ENCODE assay signal across 25 cellular contexts in the genomic region with DNA sequence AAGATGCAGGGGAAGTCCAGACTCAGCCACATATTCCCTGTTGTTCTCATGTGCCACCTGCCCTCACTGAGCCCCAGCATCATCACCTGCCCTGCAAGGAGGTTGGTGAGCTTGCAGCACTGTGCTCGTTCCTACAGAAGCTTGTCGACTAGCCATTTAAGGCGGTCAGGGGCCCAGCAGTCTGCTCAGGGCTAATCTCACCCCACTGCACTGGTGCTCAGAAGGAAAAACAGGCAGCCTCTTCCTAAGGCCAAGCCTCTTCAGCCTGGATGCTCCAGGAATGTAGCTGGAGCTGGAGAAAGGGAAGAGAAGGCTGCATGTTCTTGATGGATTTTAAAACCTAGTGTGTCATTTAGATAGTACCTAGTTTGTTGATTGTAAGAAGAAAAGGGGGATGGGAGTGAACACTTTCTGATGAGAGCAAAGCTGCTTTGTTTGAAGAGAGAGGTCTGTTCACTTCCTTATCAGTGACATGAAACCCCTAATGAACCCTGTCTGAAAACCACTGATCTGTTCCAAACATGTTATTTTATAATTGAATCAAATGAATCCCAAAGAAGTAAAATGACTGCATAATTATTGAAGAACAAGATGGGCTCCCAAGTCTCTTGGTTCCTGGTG. TPM values are rescaled to one million over a fixed set of nuclear protein-coding genes. Genes with fewer than 3 reads are reported as not detected.
DNase-seq lines count a peak whose midpoint lies in the region; ATAC-seq, FAIRE-seq and TF ChIP-seq lines count a peak whose summit lies in the region.
"Had no signal": no experiment of that assay in that cellular context is flagged by ENCODE, and none has a peak within 500 bp of the region (broad histone marks: within the 10 kb centered on the region; RNA-seq: fewer than 3 reads in every experiment).

No MANE protein-coding gene starts in this region.

- CTCF ChIA-PET in SK-N-SH (lab: Yijun Ruan, JAX): interaction anchor here (0.8 to 1.7 kb wide), 3 partner anchors 142 to 359 kb away, joined by 3 to 4 read pairs (median 3); no protein-coding TSS in a partner anchor

- ATAC-seq in SK-N-SH treated with all-trans-retinoic acid at 6 μM for 48 hours: no peak

- POLR2A ChIA-PET in SK-N-SH (lab: Yijun Ruan, JAX): no interaction called here

- H3K4me1 ChIP-seq in SK-N-SH (ENCODE audit: control insufficient read depth in 1 of 2, insufficient read depth in 2 of 2, low read depth in 1 of 2, low read length in 1 of 2) (peaks cover 0 to 19% of the 10 kb centered on the region in 2 experiments; a peak in 3 of 4 replicates), OCI-LY3 (ENCODE audit: low read length) (peaks cover 11% of the 10 kb centered on the region), mesenchymal stem cell (ENCODE audit: control insufficient read depth, insufficient read depth, low read depth, low read length) (peaks cover 2% of the 10 kb centered on the region), smooth muscle cell (ENCODE audit: low read depth) (peaks cover 21% of the 10 kb centered on the region)

- peak overlapping the region; percentile 15 for H4K91ac ChIP-seq in mesenchymal stem cell (ENCODE audit: low read length)

- H3K27me3 ChIP-seq in SK-N-SH (ENCODE audit: insufficient read depth) (no peaks in the 10 kb centered on the region), OCI-LY3 (ENCODE audit: low read depth, low read length) (no peaks in the 10 kb centered on the region), mesenchymal stem cell (ENCODE audit: control insufficient read depth in 1 of 2, insufficient read depth in 1 of 2, low read length in 2 of 2) (no peaks in the 10 kb centered on the region), smooth muscle cell (ENCODE audit: low read depth) (no peaks in the 10 kb centered on the region)
- H3K27me3 ChIP-seq: MG63 had no signal

- H4K20me1 ChIP-seq in SK-N-SH (ENCODE audit: insufficient read depth) (no peaks in the 10 kb centered on the region), OCI-LY3 (ENCODE audit: insufficient read depth, low read length) (no peaks in the 10 kb centered on the region), smooth muscle cell (ENCODE audit: low read depth) (no peaks in the 10 kb centered on the region)

- H2BK12ac ChIP-seq in mesenchymal stem cell (ENCODE audit: low read length in 2 of 2): peak overlapping the region in 1 of 2 experiments; percentile 29

- no peak overlapping the region for H3K23ac ChIP-seq in mesenchymal stem cell (ENCODE audit: low read length in 2 of 2)

- TF ChIP-seq RAD21 in SK-N-SH (IDR thresholded peaks at IDR 0.05; ENCODE audit: low read length): peak; percentile 14; the same call in 1 of the 2 replicates

- H3K36me3 ChIP-seq in SK-N-SH (replicated peaks in 1 of 2; ENCODE audit: control insufficient read depth in 1 of 2, insufficient read depth in 2 of 2, low read length in 1 of 2) (no peaks in the 10 kb centered on the region), OCI-LY3 (replicated peaks; ENCODE audit: low read depth, low read length) (no peaks in the 10 kb centered on the region), mesenchymal stem cell (ENCODE audit: control insufficient read depth in 1 of 2, insufficient read depth in 2 of 2, low read depth in 1 of 2, low read length in 2 of 2) (no peaks in the 10 kb centered on the region), smooth muscle cell (ENCODE audit: low read depth) (no peaks in the 10 kb centered on the region)
- H3K36me3 ChIP-seq: MG63 had no signal

- H3K27ac ChIP-seq in SK-N-SH (ENCODE audit: low read depth in 2 of 2, low read length in 1 of 2) (peak overlapping the region in 1 of 2 experiments; percentile 85; a peak in 2 of 4 replicates), OCI-LY3 (ENCODE audit: low read length) (no peak overlapping the region), mesenchymal stem cell (ENCODE audit: low read length, poor library complexity, severe bottlenecking) (no peak overlapping the region), smooth muscle cell (ENCODE audit: low read depth) (peak overlapping the region; percentile 71)
- H3K27ac ChIP-seq: HL-60 had no signal

- no peak overlapping the region for H2AK5ac ChIP-seq in mesenchymal stem cell (ENCODE audit: low read length, severe bottlenecking)

- no peak overlapping the region for H2AFZ ChIP-seq in SK-N-SH (ENCODE audit: low read depth)
- H2AFZ ChIP-seq in OCI-LY3 (ENCODE audit: low read depth, low read length): no peak overlapping the region
- H2AFZ ChIP-seq in mesenchymal stem cell (ENCODE audit: low read depth, low read length): no peak overlapping the region
- H2AFZ ChIP-seq in smooth muscle cell (ENCODE audit: low read depth): peak overlapping the region; percentile 21

- H3K14ac ChIP-seq in mesenchymal stem cell (ENCODE audit: low read length in 2 of 2): no peak overlapping the region

- FAIRE-seq in HTR-8/SVneo (lab: Jason Lieb, UNC): no peak
- FAIRE-seq: A204.1, GM12892, GM18507, H1 had no signal

- DNase-seq in SK-N-SH: peak; percentile 39
- no peak for DNase-seq in mesenchymal stem cell
- no peak for DNase-seq in smooth muscle cell (lab: John Stamatoyannopoulos, UW; ENCODE audit: unreplicated experiment)
- DNase-seq in NCI-H510A treated with DMSO at 0.1 percent for 48 hours (lab: John Stamatoyannopoulos, UW): no peak
- DNase-seq in NCI-H2171 treated with DMSO at 0.1 percent for 48 hours (lab: John Stamatoyannopoulos, UW): no peak
- DNase-seq in HTR-8/SVneo (ENCODE audit: insufficient read length, low spot score): no peak
- DNase-seq: CD4-positive, alpha-beta memory T cell; Kasumi-1; MG63; NCI-H1048; NCI-H1694; NCI-H2081 treated with DMSO at 0.1 percent for 48 hours; NCI-H226; NCI-H526; OCI-M1; SHP77 had no signal

- H3K4ac ChIP-seq in mesenchymal stem cell (ENCODE audit: low read depth in 1 of 2, low read length in 2 of 2): no peak overlapping the region

- H3K79me1 ChIP-seq in mesenchymal stem cell (replicated peaks; ENCODE audit: low read length, poor library complexity, severe bottlenecking): no peaks in the 10 kb centered on the region

- TF ChIP-seq CTCF in SK-N-SH (IDR thresholded peaks at IDR 0.05) (no peak), OCI-LY3 (IDR thresholded peaks at IDR 0.05; ENCODE audit: low read depth, low read length) (no peak), smooth muscle cell (IDR thresholded peaks at IDR 0.05; ENCODE audit: borderline replicate concordance, insufficient read depth, poor library complexity, severe bottlenecking) (no peak)

- H3K4me2 ChIP-seq in SK-N-SH: no peak overlapping the region
- H3K4me2 ChIP-seq in OCI-LY3 (ENCODE audit: low read length): peak overlapping the region; percentile 9; the same call in 1 of the 2 replicates
- no peak overlapping the region for H3K4me2 ChIP-seq in mesenchymal stem cell (ENCODE audit: low read length, poor library complexity, severe bottlenecking)
- peak overlapping the region; percentile 8 for H3K4me2 ChIP-seq in smooth muscle cell

- no peak overlapping the region for H2BK120ac ChIP-seq in mesenchymal stem cell (ENCODE audit: low read depth, low read length)

- H3K18ac ChIP-seq in mesenchymal stem cell (ENCODE audit: low read depth in 1 of 2, low read length in 2 of 2): no peak overlapping the region

- no peaks in the 10 kb centered on the region for H3F3A ChIP-seq in SK-N-SH (replicated peaks; ENCODE audit: insufficient read depth)
- H3F3A ChIP-seq in smooth muscle cell (ENCODE audit: low read depth): peaks cover 16% of the 10 kb centered on the region

- H3K9ac ChIP-seq in SK-N-SH (no peak overlapping the region), OCI-LY3 (ENCODE audit: low read length) (no peak overlapping the region), mesenchymal stem cell (ENCODE audit: low read length) (no peak overlapping the region), smooth muscle cell (ENCODE audit: low read depth) (no peak overlapping the region)

- H3K9me2 ChIP-seq in SK-N-SH: no peaks in the 10 kb centered on the region

- H2BK5ac ChIP-seq in mesenchymal stem cell (ENCODE audit: low read depth, low read length, poor library complexity, severe bottlenecking): no peak overlapping the region

- H3K9me3 ChIP-seq in SK-N-SH (no peaks in the 10 kb centered on the region), OCI-LY3 (ENCODE audit: insufficient read depth, low read length) (no peaks in the 10 kb centered on the region), mesenchymal stem cell (ENCODE audit: control insufficient read depth, low read length) (no peaks in the 10 kb centered on the region), smooth muscle cell (replicated peaks; ENCODE audit: low read depth) (no peaks in the 10 kb centered on the region)
- H3K9me3 ChIP-seq: MG63 had no signal

- H3K79me2 ChIP-seq in SK-N-SH (ENCODE audit: insufficient read depth) (no peaks in the 10 kb centered on the region), OCI-LY3 (ENCODE audit: low read length) (no peaks in the 10 kb centered on the region), smooth muscle cell (ENCODE audit: low read depth) (no peaks in the 10 kb centered on the region)

- 67% methylated on average over 3 of the region's 3 CpGs for WGBS in SK-N-SH (ENCODE audit: low lambda C conversion rate)
- 51% methylated on average over 3 of the region's 3 CpGs for WGBS in mesenchymal stem cell
- 16% methylated on average over 3 of the region's 3 CpGs for whole genome bisulfite sequencing in smooth muscle cell (ENCODE audit: low lambda C conversion rate)

- H2BK15ac ChIP-seq in mesenchymal stem cell (ENCODE audit: low read depth, poor library complexity, severe bottlenecking): no peak overlapping the region

- H3K4me3 ChIP-seq in SK-N-SH (ENCODE audit: low read depth in 2 of 2, low read length in 1 of 2) (no peak overlapping the region), OCI-LY3 (ENCODE audit: low read length) (no peak overlapping the region), mesenchymal stem cell (ENCODE audit: insufficient read depth in 1 of 2, low read depth in 1 of 2, low read length in 2 of 2) (no peak overlapping the region), smooth muscle cell (no peak overlapping the region)
- H3K4me3 ChIP-seq: MG63 had no signal

- TF ChIP-seq EP300 in SK-N-SH (IDR thresholded peaks at IDR 0.05; ENCODE audit: borderline replicate concordance in 1 of 2, low read depth in 1 of 2, low read length in 1 of 2): peak in 1 of 2 experiments; percentile 55; a peak in 1 of 4 replicates

- H4K8ac ChIP-seq in mesenchymal stem cell (ENCODE audit: low read length): peak overlapping the region; percentile 27

TF ChIP-seq in SK-N-SH, 30 proteins besides CTCF, POLR2A, EP300 and RAD21 (continues in another document):
- TF ChIP-seq SMC3 (IDR thresholded peaks at IDR 0.05; ENCODE audit: low read depth, low read length): no peak

RNA-seq across cellular contexts. Expression of a gene that starts 10.6 kb away (rescaled TPM):
- 0.76 and 1.7 TPM in 2 replicates for polyA plus RNA-seq in SK-N-SH (2012; rRNA removed)
- 1.8 and 2.4 TPM in 2 replicates for polyA plus RNA-seq in SK-N-SH (2012; cell fraction: cytosol; rRNA removed)
- polyA plus RNA-seq in SK-N-SH (2012; cell fraction: nucleus; rRNA removed): 0.35 and 1.4 TPM in 2 replicates
- 3.5 TPM for polyA plus RNA-seq in mesenchymal stem cell (2013, experiment 1 of 2)
- 3.7 TPM for polyA plus RNA-seq in mesenchymal stem cell (2013, experiment 2 of 2)
- total RNA-seq in smooth muscle cell: 17.0 and 42.9 TPM in 2 replicates
- 9.1 and 30.0 TPM in 2 replicates for polyA plus RNA-seq in smooth muscle cell
- total RNA-seq: CD4-positive, alpha-beta memory T cell; H1; HT1080 had no signal
- polyA plus RNA-seq: CD4-positive, alpha-beta memory T cell; H1; IgD-negative memory B cell had no signal

RNA-seq across cellular contexts. Expression of a gene that starts 42.9 kb away (rescaled TPM):
- polyA plus RNA-seq in SK-N-SH (2012; rRNA removed) (0.16 and 0.20 TPM in 2 replicates), smooth muscle cell (0.37 and 0.50 TPM in 2 replicates)
- polyA plus RNA-seq in SK-N-SH (2012; cell fraction: cytosol; rRNA removed): 0.25 and 0.33 TPM in 2 replicates
- polyA plus RNA-seq in SK-N-SH (2012; cell fraction: nucleus; rRNA removed): 0.20 and 0.50 TPM in 2 replicates
- 0.18 TPM for polyA plus RNA-seq in mesenchymal stem cell (2013, experiment 1 of 2)
- 0.25 TPM for polyA plus RNA-seq in mesenchymal stem cell (2013, experiment 2 of 2)
- 0.27 and 0.85 TPM in 2 replicates for total RNA-seq in smooth muscle cell
- total RNA-seq: CD4-positive, alpha-beta memory T cell; H1 had no signal
- polyA plus RNA-seq: CD4-positive, alpha-beta memory T cell; H1; IgD-negative memory B cell had no signal

Comparison
In these comparisons a context has a peak if more than half of its experiments do, and no peak if none do; other contexts are left out.
1. H3K4me2 ChIP-seq: peak in OCI-LY3 (single experiment) and smooth muscle cell (single experiment); none in SK-N-SH (single experiment) and mesenchymal stem cell (single experiment).